ENCODE assay signal across 10 cellular contexts in genomic region chr6:44489912-44490604, GRCh38.
A peak's percentile ranks its signal among the peaks of the same experiment; 100 is the strongest.
DNase-seq lines count a peak whose midpoint lies in the region; ATAC-seq, FAIRE-seq and TF ChIP-seq lines count a peak whose summit lies in the region.
"Had no signal": no experiment of that assay in that cellular context is flagged by ENCODE, and none has a peak within 500 bp of the region (broad histone marks: within the 10 kb centered on the region; RNA-seq: fewer than 3 reads in every experiment).

No MANE protein-coding gene starts in this region.

- TF ChIP-seq RAD21 in A549 (conservative IDR thresholded peaks at IDR 0.05 in 1 of 2, IDR thresholded peaks at IDR 0.05 in 1 of 2), result no peak

- POLR2A ChIA-PET in A549 (lab: Yijun Ruan, JAX), result interaction anchor here (1.4 kb wide), 1 partner anchor 14 kb away, joined by 3 read pairs; no protein-coding TSS in a partner anchor
- POLR2A ChIA-PET in PC-3 (lab: Charles Lee; ENCODE audit: unreplicated experiment), result interaction anchor here (0.6 to 0.7 kb wide), 2 partner anchors 554 to 1085 kb away, joined by 3 to 4 read pairs; no protein-coding TSS in a partner anchor
- POLR2A ChIA-PET in activated CD4-positive, alpha-beta memory T cell treated with anti-CD3 and anti-CD28 coated beads, Interleukin-2, amount 10 ng/mL, durations not matched to agents 7 days and 5 days (lab: Charles Lee), result no interaction called here

- no peaks in the 10 kb centered on the region for H3F3A ChIP-seq in PC-3 (ENCODE audit: low read length, unreplicated experiment)

- no peak overlapping the region for H3K4me3 ChIP-seq in A549
- H3K4me3 ChIP-seq in PC-3 (ENCODE audit: low read length), result peak overlapping the region; percentile 48
- no peak overlapping the region for H3K4me3 ChIP-seq in epithelial cell of esophagus (ENCODE audit: low read length)

- H3K4me2 ChIP-seq in A549 (peak overlapping the region; percentile 71), PC-3 (ENCODE audit: low read length) (peak overlapping the region; percentile 77)

- H3K4me3 Mint-ChIP-seq in activated CD4-positive, alpha-beta memory T cell treated with anti-CD3 and anti-CD28 coated beads, Interleukin-2, amount 10 ng/mL, durations not matched to agents 7 days and 5 days, result no peak overlapping the region
- H3K4me3 Mint-ChIP-seq: CD14-positive monocyte had no signal

- no peaks in the 10 kb centered on the region for H4K20me1 ChIP-seq in PC-3 (ENCODE audit: low read length)

- H3K36me3 ChIP-seq in PC-3 (ENCODE audit: low read depth, low read length), result no peaks in the 10 kb centered on the region

- no peaks in the 10 kb centered on the region for H3K79me2 ChIP-seq in PC-3 (ENCODE audit: low read length)

- CTCF ChIA-PET in A549 (lab: Yijun Ruan, JAX) (interaction anchor here (3.4 kb wide), 1 partner anchor 15 kb away, joined by 22 read pairs; no protein-coding TSS in a partner anchor), PC-3 (lab: Charles Lee) (interaction anchor here (0.6 to 1.6 kb wide), 2 partner anchors 15 to 140 kb away, joined by 6 to 10 read pairs; no protein-coding TSS in a partner anchor)
- CTCF ChIA-PET in activated CD4-positive, alpha-beta memory T cell treated with anti-CD3 and anti-CD28 coated beads, Interleukin-2, amount 10 ng/mL, durations not matched to agents 7 days and 5 days (lab: Charles Lee), result interaction anchor here (0.7 to 1.5 kb wide), 2 partner anchors 15 to 20 kb away, joined by 6 to 9 read pairs; no protein-coding TSS in a partner anchor

- WGBS in A549 (ENCODE audit: missing lambda C conversion rate), result 48% methylated on average over 5 of the region's 6 CpGs

- H3K9ac ChIP-seq in PC-3 (ENCODE audit: low read length), result peak overlapping the region; percentile 61

- H3K27me3 Mint-ChIP-seq in activated CD4-positive, alpha-beta memory T cell treated with anti-CD3 and anti-CD28 coated beads, Interleukin-2, amount 10 ng/mL, durations not matched to agents 7 days and 5 days, result peaks cover 15% of the 10 kb centered on the region

- DNase-seq in A549 (ENCODE audit: low read depth in 1 of 2, low spot score in 1 of 2) (peak; percentile 44 to 64), PC-3 (peak; percentile 96), epithelial cell of esophagus (ENCODE audit: low read depth) (peak; percentile 96), mucosa of gallbladder (ENCODE audit: low spot score) (peak; percentile 37), NCI-H1048 (lab: John Stamatoyannopoulos, UW) (no peak), NCI-H2107 treated with DMSO at 0.1 percent for 48 hours (lab: John Stamatoyannopoulos, UW; ENCODE audit: unreplicated experiment) (no peak)
- no peak for DNase-seq in activated CD8-positive, alpha-beta memory T cell treated with anti-CD3 and anti-CD28 coated beads for 24 hours
- no peak for DNase-seq in activated CD4-positive, alpha-beta memory T cell treated with anti-CD3 and anti-CD28 coated beads, Interleukin-2, amount 10 ng/mL, durations not matched to agents 7 days and 5 days
- DNase-seq: activated CD4-positive, alpha-beta T cell treated with anti-CD3 and anti-CD28 coated beads, Interleukin-2, amount 50 U/mL, for 48 hours had no signal

- intact Hi-C loops in PC-3 (cut with micrococcal nuclease), result loop anchor here (2.0 to 5.0 kb wide), 2 partner anchors 19 to 57 kb away; no protein-coding TSS in a partner anchor

- TSS peak; percentile 97 for BruUV-seq in PC-3 (replicated peaks; lab: Mats Ljungman, UMichigan)

- H3K4me1 ChIP-seq in A549, result peaks cover 36% of the 10 kb centered on the region
- H3K4me1 ChIP-seq in PC-3 (ENCODE audit: insufficient read depth, low read length), result peaks cover 39% of the 10 kb centered on the region

- no peaks in the 10 kb centered on the region for H3K9me3 Mint-ChIP-seq in activated CD4-positive, alpha-beta memory T cell treated with anti-CD3 and anti-CD28 coated beads, Interleukin-2, amount 10 ng/mL, durations not matched to agents 7 days and 5 days
- H3K9me3 Mint-ChIP-seq: CD14-positive monocyte had no signal

- H3K9me3 ChIP-seq in A549, result no peaks in the 10 kb centered on the region
- H3K9me3 ChIP-seq in PC-3 (ENCODE audit: low read length), result no peaks in the 10 kb centered on the region

- H3K27ac Mint-ChIP-seq in activated CD4-positive, alpha-beta memory T cell treated with anti-CD3 and anti-CD28 coated beads, Interleukin-2, amount 10 ng/mL, durations not matched to agents 7 days and 5 days, result no peak overlapping the region
- H3K27ac Mint-ChIP-seq: CD14-positive monocyte had no signal

- TF ChIP-seq EP300 in A549 (IDR thresholded peaks at IDR 0.05), result no peak

- no peak for FAIRE-seq in A549 (lab: Jason Lieb, UNC)

- no peak for TF ChIP-seq POLR2A in A549 (IDR thresholded peaks at IDR 0.05; ENCODE audit: low read length)

- TF ChIP-seq CTCF in A549 (IDR thresholded peaks at IDR 0.05) (no peak), PC-3 (conservative IDR thresholded peaks at IDR 0.05; ENCODE audit: low read depth, low read length) (no peak), epithelial cell of esophagus (IDR thresholded peaks at IDR 0.05; ENCODE audit: insufficient read depth, low read depth, low read length, missing control alignments) (no peak)

- no peaks in the 10 kb centered on the region for H3K36me3 Mint-ChIP-seq in activated CD4-positive, alpha-beta memory T cell treated with anti-CD3 and anti-CD28 coated beads, Interleukin-2, amount 10 ng/mL, durations not matched to agents 7 days and 5 days (ENCODE audit: low read depth)
- H3K36me3 Mint-ChIP-seq: CD14-positive monocyte had no signal

- peak; percentile 77 to 81 for ATAC-seq in A549
- ATAC-seq in PC-3, result peak; percentile 73

- H3K9me2 ChIP-seq in PC-3 (replicated peaks; ENCODE audit: low read length), result no peaks in the 10 kb centered on the region

- no peaks in the 10 kb centered on the region for H3K4me1 Mint-ChIP-seq in activated CD4-positive, alpha-beta memory T cell treated with anti-CD3 and anti-CD28 coated beads, Interleukin-2, amount 10 ng/mL, durations not matched to agents 7 days and 5 days

- H3K27ac ChIP-seq in A549, result peak overlapping the region; percentile 75 to 84
- H3K27ac ChIP-seq in PC-3 (ENCODE audit: low read length), result peak overlapping the region; percentile 89

- H3K27me3 ChIP-seq in PC-3 (ENCODE audit: low read length), result no peaks in the 10 kb centered on the region

- peak overlapping the region; percentile 70 for H2AFZ ChIP-seq in PC-3 (ENCODE audit: low read length)

TF ChIP-seq in A549, 52 proteins besides CTCF, POLR2A, EP300 and RAD21:
- TF ChIP-seq EHF (CRISPR knock-in tag; IDR thresholded peaks at IDR 0.05) (no peak), ZSCAN20 (CRISPR knock-in tag; IDR thresholded peaks at IDR 0.05) (no peak), POLR2AphosphoS2 (conservative IDR thresholded peaks at IDR 0.05; ENCODE audit: low read length) (no peak), JUNB (IDR thresholded peaks at IDR 0.05) (peak; percentile 39; the same call in 1 of the 2 replicates), PHF8 (IDR thresholded peaks at IDR 0.05; ENCODE audit: borderline replicate concordance, low read depth) (no peak), PBX3 (IDR thresholded peaks at IDR 0.05) (no peak), JUN (IDR thresholded peaks at IDR 0.05) (0 out of 5 replicates have a peak, but pooled peaks of 1 of the 2 experiments have one; percentile 20), FOSL2 (IDR thresholded peaks at IDR 0.05) (0 out of 2 replicates have a peak, but pooled peaks have one; percentile 33), FOSL2 (CRISPR knock-in tag; IDR thresholded peaks at IDR 0.05) (peak; percentile 81), CEBPB (IDR thresholded peaks at IDR 0.05) (peak in 1 of 2 experiments; percentile 33; a peak in 1 of 4 replicates), USF2 (IDR thresholded peaks at IDR 0.05) (no peak), KDM5A (IDR thresholded peaks at IDR 0.05) (no peak)

Comparison
In these comparisons a context has a peak if more than half of its experiments do, and no peak if none do; other contexts are left out.
1. DNase-seq: peak in A549 (2 of 2), PC-3 (single experiment), epithelial cell of esophagus (single experiment) and mucosa of gallbladder (single experiment); none in NCI-H1048 (single experiment), activated CD8-positive, alpha-beta memory T cell treated with anti-CD3 and anti-CD28 coated beads for 24 hours (single experiment), activated CD4-positive, alpha-beta memory T cell treated with anti-CD3 and anti-CD28 coated beads, Interleukin-2, amount 10 ng/mL, durations not matched to agents 7 days and 5 days (single experiment) and NCI-H2107 treated with DMSO at 0.1 percent for 48 hours (single experiment).